ENCODE assay signal across 1 cellular context in the genomic region with DNA sequence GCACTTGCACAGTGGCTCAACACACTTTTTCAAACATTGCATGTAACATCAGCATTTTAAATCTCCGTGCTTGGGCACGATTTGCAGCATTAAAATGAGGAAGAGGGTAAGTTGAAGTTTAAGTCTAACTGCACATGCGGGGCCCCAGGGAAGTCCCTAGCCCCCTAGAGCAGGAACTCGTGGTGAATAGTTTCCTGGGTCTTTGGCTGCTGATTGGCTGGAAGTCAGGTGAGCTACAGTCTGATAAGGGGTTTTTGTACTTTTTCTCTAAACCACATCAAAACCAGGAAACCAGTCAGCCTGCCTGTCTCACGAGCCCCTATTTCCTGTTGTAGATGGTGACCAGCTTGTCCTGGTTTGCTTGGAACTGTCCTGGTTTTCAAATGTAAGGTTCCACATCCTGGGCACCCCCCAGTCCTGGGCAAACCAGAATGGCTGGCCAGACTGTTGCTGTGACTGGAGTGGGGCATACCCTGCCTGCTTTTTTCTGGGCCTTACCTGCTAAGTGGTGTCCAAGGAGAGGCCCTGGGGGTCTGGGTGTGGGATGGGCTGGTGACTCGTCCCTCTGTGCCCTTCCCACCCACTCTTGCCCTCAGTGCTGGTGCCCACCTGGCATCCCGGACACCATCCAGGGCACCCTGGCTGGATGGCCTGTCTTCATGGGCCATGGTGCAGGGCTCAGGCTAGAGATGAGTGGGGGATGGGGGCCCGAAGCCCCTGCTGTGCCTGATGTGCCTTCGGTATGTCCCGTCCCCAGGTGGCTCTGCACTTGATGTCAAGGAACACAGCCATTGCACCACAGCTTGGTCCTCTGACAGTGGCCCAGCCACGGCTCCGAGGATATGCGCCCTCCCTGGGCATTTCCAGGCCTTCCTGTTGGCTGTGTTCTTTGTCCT.
TF ChIP-seq lines count a peak whose summit lies in the region.

No MANE protein-coding gene starts in this region.

TF ChIP-seq in K562, 482 proteins besides CTCF, POLR2A, EP300 and RAD21 (continues in another document):
- TF ChIP-seq NBN (IDR thresholded peaks at IDR 0.05; ENCODE audit: low read depth) (no peak), ZBTB12 (CRISPR knock-in tag; IDR thresholded peaks at IDR 0.05) (no peak), COPS2 (conservative IDR thresholded peaks at IDR 0.05) (no peak), FOXA1 (IDR thresholded peaks at IDR 0.05; ENCODE audit: borderline replicate concordance) (no peak), SIX5 (IDR thresholded peaks at IDR 0.05; ENCODE audit: borderline replicate concordance in 1 of 2, insufficient read depth in 1 of 2, low read depth in 1 of 2, low read length in 2 of 2) (no peak), PHF8 (IDR thresholded peaks at IDR 0.05; ENCODE audit: borderline replicate concordance, low read length) (no peak), CHD4 (IDR thresholded peaks at IDR 0.05; ENCODE audit: insufficient read depth, insufficient replicate concordance, low read depth, low read length, poor library complexity, severe bottlenecking) (no peak), ZFP1 (CRISPR knock-in tag; IDR thresholded peaks at IDR 0.05) (no peak), ZNF445 (CRISPR knock-in tag; IDR thresholded peaks at IDR 0.05; ENCODE audit: low read depth) (no peak), MECOM (CRISPR knock-in tag; IDR thresholded peaks at IDR 0.05) (no peak), ARID2 (IDR thresholded peaks at IDR 0.05) (no peak), GABPA (tag; conservative IDR thresholded peaks at IDR 0.05; ENCODE audit: low read depth) (0 out of 2 replicates have a peak, but pooled peaks have one; percentile 31), ZFP30 (CRISPR knock-in tag; IDR thresholded peaks at IDR 0.05; ENCODE audit: borderline replicate concordance) (no peak), ID3 (CRISPR knock-in tag; IDR thresholded peaks at IDR 0.05) (no peak), ID3 (tag; IDR thresholded peaks at IDR 0.05) (no peak), RUNX1 (IDR thresholded peaks at IDR 0.05; ENCODE audit: low read depth) (no peak), ZBTB34 (CRISPR knock-in tag; IDR thresholded peaks at IDR 0.05) (no peak), ZNF449 (CRISPR knock-in tag; IDR thresholded peaks at IDR 0.05) (no peak), MYC (IDR thresholded peaks at IDR 0.05; ENCODE audit: low read depth, low read length) (no peak), MYC (CRISPR knock-in tag; IDR thresholded peaks at IDR 0.05; ENCODE audit: borderline replicate concordance, low read depth) (no peak), NR4A1 (CRISPR knock-in tag; IDR thresholded peaks at IDR 0.05) (no peak), NR4A1 (tag; IDR thresholded peaks at IDR 0.05) (no peak), KLF10 (CRISPR knock-in tag; IDR thresholded peaks at IDR 0.05) (no peak), POLR2B (IDR thresholded peaks at IDR 0.05; ENCODE audit: low read depth, partially characterized antibody) (no peak), GTF2F1 (IDR thresholded peaks at IDR 0.05; ENCODE audit: low read depth, low read length) (no peak), RB1 (IDR thresholded peaks at IDR 0.05; ENCODE audit: low read depth) (no peak), L3MBTL2 (IDR thresholded peaks at IDR 0.05) (0 out of 2 replicates have a peak, but pooled peaks have one; percentile 11), PURB (CRISPR knock-in tag; IDR thresholded peaks at IDR 0.05; ENCODE audit: low read depth) (no peak), NFYB (IDR thresholded peaks at IDR 0.05; ENCODE audit: extremely low read depth, insufficient read length) (peak; percentile 40), ZBTB40 (IDR thresholded peaks at IDR 0.05) (no peak), ZBTB40 (CRISPR knock-in tag; IDR thresholded peaks at IDR 0.05) (no peak), NFIX (CRISPR knock-in tag; IDR thresholded peaks at IDR 0.05; ENCODE audit: low read depth) (no peak), ZBTB7A (IDR thresholded peaks at IDR 0.05; ENCODE audit: borderline replicate concordance, control insufficient read depth, low read depth, low read length) (no peak)
- TF ChIP-seq, protein P1, sequence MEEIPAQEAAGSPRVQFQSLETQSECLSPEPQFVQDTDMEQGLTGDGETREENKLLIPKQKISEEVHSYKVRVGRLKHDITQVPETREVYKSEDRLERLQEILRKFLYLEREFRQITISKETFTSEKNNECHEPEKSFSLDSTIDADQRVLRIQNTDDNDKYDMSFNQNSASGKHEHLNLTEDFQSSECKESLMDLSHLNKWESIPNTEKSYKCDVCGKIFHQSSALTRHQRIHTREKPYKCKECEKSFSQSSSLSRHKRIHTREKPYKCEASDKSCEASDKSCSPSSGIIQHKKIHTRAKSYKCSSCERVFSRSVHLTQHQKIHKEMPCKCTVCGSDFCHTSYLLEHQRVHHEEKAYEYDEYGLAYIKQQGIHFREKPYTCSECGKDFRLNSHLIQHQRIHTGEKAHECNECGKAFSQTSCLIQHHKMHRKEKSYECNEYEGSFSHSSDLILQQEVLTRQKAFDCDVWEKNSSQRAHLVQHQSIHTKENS (CRISPR knock-in tag; IDR thresholded peaks at IDR 0.05): no peak
- TF ChIP-seq, protein P2, sequence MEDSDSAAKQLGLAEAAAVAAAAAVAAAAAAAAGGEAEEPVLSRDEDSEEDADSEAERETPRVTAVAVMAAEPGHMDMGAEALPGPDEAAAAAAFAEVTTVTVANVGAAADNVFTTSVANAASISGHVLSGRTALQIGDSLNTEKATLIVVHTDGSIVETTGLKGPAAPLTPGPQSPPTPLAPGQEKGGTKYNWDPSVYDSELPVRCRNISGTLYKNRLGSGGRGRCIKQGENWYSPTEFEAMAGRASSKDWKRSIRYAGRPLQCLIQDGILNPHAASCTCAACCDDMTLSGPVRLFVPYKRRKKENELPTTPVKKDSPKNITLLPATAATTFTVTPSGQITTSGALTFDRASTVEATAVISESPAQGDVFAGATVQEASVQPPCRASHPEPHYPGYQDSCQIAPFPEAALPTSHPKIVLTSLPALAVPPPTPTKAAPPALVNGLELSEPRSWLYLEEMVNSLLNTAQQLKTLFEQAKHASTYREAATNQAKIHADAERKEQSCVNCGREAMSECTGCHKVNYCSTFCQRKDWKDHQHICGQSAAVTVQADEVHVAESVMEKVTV (CRISPR knock-in tag; IDR thresholded peaks at IDR 0.05): no peak
- TF ChIP-seq, protein P3, sequence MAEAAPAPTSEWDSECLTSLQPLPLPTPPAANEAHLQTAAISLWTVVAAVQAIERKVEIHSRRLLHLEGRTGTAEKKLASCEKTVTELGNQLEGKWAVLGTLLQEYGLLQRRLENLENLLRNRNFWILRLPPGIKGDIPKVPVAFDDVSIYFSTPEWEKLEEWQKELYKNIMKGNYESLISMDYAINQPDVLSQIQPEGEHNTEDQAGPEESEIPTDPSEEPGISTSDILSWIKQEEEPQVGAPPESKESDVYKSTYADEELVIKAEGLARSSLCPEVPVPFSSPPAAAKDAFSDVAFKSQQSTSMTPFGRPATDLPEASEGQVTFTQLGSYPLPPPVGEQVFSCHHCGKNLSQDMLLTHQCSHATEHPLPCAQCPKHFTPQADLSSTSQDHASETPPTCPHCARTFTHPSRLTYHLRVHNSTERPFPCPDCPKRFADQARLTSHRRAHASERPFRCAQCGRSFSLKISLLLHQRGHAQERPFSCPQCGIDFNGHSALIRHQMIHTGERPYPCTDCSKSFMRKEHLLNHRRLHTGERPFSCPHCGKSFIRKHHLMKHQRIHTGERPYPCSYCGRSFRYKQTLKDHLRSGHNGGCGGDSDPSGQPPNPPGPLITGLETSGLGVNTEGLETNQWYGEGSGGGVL (CRISPR knock-in tag; IDR thresholded peaks at IDR 0.05): no peak
- TF ChIP-seq, protein P4, sequence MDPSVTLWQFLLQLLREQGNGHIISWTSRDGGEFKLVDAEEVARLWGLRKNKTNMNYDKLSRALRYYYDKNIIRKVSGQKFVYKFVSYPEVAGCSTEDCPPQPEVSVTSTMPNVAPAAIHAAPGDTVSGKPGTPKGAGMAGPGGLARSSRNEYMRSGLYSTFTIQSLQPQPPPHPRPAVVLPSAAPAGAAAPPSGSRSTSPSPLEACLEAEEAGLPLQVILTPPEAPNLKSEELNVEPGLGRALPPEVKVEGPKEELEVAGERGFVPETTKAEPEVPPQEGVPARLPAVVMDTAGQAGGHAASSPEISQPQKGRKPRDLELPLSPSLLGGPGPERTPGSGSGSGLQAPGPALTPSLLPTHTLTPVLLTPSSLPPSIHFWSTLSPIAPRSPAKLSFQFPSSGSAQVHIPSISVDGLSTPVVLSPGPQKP (CRISPR knock-in tag; IDR thresholded peaks at IDR 0.05): no peak
